Comparison of ENCODE assay signal across 1 cellular context in genomic region chr6:4931530-4932505, GRCh38.
TF ChIP-seq lines count a peak whose summit lies in the region.

No MANE protein-coding gene starts in this region.

TF ChIP-seq in HepG2, 621 proteins besides CTCF, POLR2A, EP300 and RAD21 (continued from another document):
- TF ChIP-seq, protein P1, sequence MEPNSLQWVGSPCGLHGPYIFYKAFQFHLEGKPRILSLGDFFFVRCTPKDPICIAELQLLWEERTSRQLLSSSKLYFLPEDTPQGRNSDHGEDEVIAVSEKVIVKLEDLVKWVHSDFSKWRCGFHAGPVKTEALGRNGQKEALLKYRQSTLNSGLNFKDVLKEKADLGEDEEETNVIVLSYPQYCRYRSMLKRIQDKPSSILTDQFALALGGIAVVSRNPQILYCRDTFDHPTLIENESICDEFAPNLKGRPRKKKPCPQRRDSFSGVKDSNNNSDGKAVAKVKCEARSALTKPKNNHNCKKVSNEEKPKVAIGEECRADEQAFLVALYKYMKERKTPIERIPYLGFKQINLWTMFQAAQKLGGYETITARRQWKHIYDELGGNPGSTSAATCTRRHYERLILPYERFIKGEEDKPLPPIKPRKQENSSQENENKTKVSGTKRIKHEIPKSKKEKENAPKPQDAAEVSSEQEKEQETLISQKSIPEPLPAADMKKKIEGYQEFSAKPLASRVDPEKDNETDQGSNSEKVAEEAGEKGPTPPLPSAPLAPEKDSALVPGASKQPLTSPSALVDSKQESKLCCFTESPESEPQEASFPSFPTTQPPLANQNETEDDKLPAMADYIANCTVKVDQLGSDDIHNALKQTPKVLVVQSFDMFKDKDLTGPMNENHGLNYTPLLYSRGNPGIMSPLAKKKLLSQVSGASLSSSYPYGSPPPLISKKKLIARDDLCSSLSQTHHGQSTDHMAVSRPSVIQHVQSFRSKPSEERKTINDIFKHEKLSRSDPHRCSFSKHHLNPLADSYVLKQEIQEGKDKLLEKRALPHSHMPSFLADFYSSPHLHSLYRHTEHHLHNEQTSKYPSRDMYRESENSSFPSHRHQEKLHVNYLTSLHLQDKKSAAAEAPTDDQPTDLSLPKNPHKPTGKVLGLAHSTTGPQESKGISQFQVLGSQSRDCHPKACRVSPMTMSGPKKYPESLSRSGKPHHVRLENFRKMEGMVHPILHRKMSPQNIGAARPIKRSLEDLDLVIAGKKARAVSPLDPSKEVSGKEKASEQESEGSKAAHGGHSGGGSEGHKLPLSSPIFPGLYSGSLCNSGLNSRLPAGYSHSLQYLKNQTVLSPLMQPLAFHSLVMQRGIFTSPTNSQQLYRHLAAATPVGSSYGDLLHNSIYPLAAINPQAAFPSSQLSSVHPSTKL (CRISPR knock-in tag; IDR thresholded peaks at IDR 0.05) = peak; percentile 61
- TF ChIP-seq ZNF841 (CRISPR knock-in tag; IDR thresholded peaks at IDR 0.05; ENCODE audit: borderline replicate concordance) = no peak
- TF ChIP-seq ARNT (IDR thresholded peaks at IDR 0.05) = no peak
- no peak for TF ChIP-seq ZNF652 (CRISPR knock-in tag; IDR thresholded peaks at IDR 0.05; ENCODE audit: borderline replicate concordance, low read depth)
- 0 out of 2 replicates have a peak, but pooled peaks have one; percentile 31 for TF ChIP-seq ZNF891 (CRISPR knock-in tag; IDR thresholded peaks at IDR 0.05)
- no peak for TF ChIP-seq ZNF20 (CRISPR knock-in tag; IDR thresholded peaks at IDR 0.05)
- no peak for TF ChIP-seq RBM22 (optimal IDR thresholded peaks at IDR 0.05; ENCODE audit: low read length)
- no peak for TF ChIP-seq ZNF530 (CRISPR knock-in tag; IDR thresholded peaks at IDR 0.05; ENCODE audit: low read depth)
- no peak for TF ChIP-seq ZNF546 (CRISPR knock-in tag; conservative IDR thresholded peaks at IDR 0.05)
- no peak for TF ChIP-seq ZBTB25 (CRISPR knock-in tag; IDR thresholded peaks at IDR 0.05)
- TF ChIP-seq FOSL2 (CRISPR knock-in tag; IDR thresholded peaks at IDR 0.05) = peak; percentile 76
- no peak for TF ChIP-seq EED (CRISPR knock-in tag; IDR thresholded peaks at IDR 0.05)
- TF ChIP-seq ZNF260 (CRISPR knock-in tag; IDR thresholded peaks at IDR 0.05; ENCODE audit: borderline replicate concordance, low read depth) = no peak
- no peak for TF ChIP-seq TBL1XR1 (IDR thresholded peaks at IDR 0.05; ENCODE audit: borderline replicate concordance, low read length, partially characterized antibody)
- no peak for TF ChIP-seq ZNF414 (CRISPR knock-in tag; IDR thresholded peaks at IDR 0.05)
- TF ChIP-seq BRD4 (CRISPR knock-in tag; IDR thresholded peaks at IDR 0.05) = no peak
- TF ChIP-seq MZF1 (CRISPR knock-in tag; IDR thresholded peaks at IDR 0.05; ENCODE audit: borderline replicate concordance) = no peak
- no peak for TF ChIP-seq HNRNPH1 (optimal IDR thresholded peaks at IDR 0.05; ENCODE audit: low read depth, low read length)
- no peak for TF ChIP-seq AKAP8 (CRISPR knock-in tag; IDR thresholded peaks at IDR 0.05)
- TF ChIP-seq, protein P2, sequence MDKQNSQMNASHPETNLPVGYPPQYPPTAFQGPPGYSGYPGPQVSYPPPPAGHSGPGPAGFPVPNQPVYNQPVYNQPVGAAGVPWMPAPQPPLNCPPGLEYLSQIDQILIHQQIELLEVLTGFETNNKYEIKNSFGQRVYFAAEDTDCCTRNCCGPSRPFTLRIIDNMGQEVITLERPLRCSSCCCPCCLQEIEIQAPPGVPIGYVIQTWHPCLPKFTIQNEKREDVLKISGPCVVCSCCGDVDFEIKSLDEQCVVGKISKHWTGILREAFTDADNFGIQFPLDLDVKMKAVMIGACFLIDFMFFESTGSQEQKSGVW (CRISPR knock-in tag; IDR thresholded peaks at IDR 0.05; ENCODE audit: borderline replicate concordance) = no peak
- TF ChIP-seq ZNF644 (CRISPR knock-in tag; IDR thresholded peaks at IDR 0.05; ENCODE audit: low read depth) = 0 out of 2 replicates have a peak, but pooled peaks have one; percentile 20
- TF ChIP-seq NCOR1 (IDR thresholded peaks at IDR 0.05; ENCODE audit: borderline replicate concordance, low read length) = peak; percentile 51; the same call in 1 of the 2 replicates
- TF ChIP-seq PLRG1 (conservative IDR thresholded peaks at IDR 0.05) = no peak
- no peak for TF ChIP-seq RCOR2 (CRISPR knock-in tag; IDR thresholded peaks at IDR 0.05)
- peak; percentile 31 for TF ChIP-seq SAP130 (CRISPR knock-in tag; IDR thresholded peaks at IDR 0.05; ENCODE audit: low read depth)
- TF ChIP-seq SRF (IDR thresholded peaks at IDR 0.05; ENCODE audit: low read depth, low read length) = no peak
- no peak for TF ChIP-seq BCLAF1 (IDR thresholded peaks at IDR 0.05)
- TF ChIP-seq PTBP1 (IDR thresholded peaks at IDR 0.05; ENCODE audit: low read depth, low read length, poor library complexity, severe bottlenecking) = no peak
- peak; percentile 46 for TF ChIP-seq ASH2L (IDR thresholded peaks at IDR 0.05; ENCODE audit: insufficient read length, low read depth, low read length)
- TF ChIP-seq ZNF740 (CRISPR knock-in tag; IDR thresholded peaks at IDR 0.05) = no peak
- no peak for TF ChIP-seq ZNF432 (CRISPR knock-in tag; IDR thresholded peaks at IDR 0.05; ENCODE audit: borderline replicate concordance)
- no peak for TF ChIP-seq GFI1 (CRISPR knock-in tag; IDR thresholded peaks at IDR 0.05; ENCODE audit: borderline replicate concordance)
- TF ChIP-seq POLR2AphosphoS5 (IDR thresholded peaks at IDR 0.05; ENCODE audit: low read depth, low read length) = no peak
- peak; percentile 40; the same call in 1 of the 2 replicates for TF ChIP-seq GATAD2A (CRISPR knock-in tag; IDR thresholded peaks at IDR 0.05)
- TF ChIP-seq XRCC5 (optimal IDR thresholded peaks at IDR 0.05; ENCODE audit: low read length) = no peak
- no peak for TF ChIP-seq ZNF878 (CRISPR knock-in tag; IDR thresholded peaks at IDR 0.05)
- no peak for TF ChIP-seq KMT2A (CRISPR knock-in tag; IDR thresholded peaks at IDR 0.05)
- TF ChIP-seq ZNF446 (CRISPR knock-in tag; IDR thresholded peaks at IDR 0.05) = no peak
- no peak for TF ChIP-seq ZNF24 (IDR thresholded peaks at IDR 0.05)
- TF ChIP-seq MIXL1 (CRISPR knock-in tag; IDR thresholded peaks at IDR 0.05) = no peak
- TF ChIP-seq ZNF501 (CRISPR knock-in tag; IDR thresholded peaks at IDR 0.05) = peak; percentile 44; the same call in 1 of the 2 replicates
- no peak for TF ChIP-seq TBP (CRISPR knock-in tag; IDR thresholded peaks at IDR 0.05)
- TF ChIP-seq, protein P3, sequence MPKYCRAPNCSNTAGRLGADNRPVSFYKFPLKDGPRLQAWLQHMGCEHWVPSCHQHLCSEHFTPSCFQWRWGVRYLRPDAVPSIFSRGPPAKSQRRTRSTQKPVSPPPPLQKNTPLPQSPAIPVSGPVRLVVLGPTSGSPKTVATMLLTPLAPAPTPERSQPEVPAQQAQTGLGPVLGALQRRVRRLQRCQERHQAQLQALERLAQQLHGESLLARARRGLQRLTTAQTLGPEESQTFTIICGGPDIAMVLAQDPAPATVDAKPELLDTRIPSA (CRISPR knock-in tag; IDR thresholded peaks at IDR 0.05; ENCODE audit: borderline replicate concordance) = no peak
- no peak for TF ChIP-seq KDM1A (CRISPR knock-in tag; IDR thresholded peaks at IDR 0.05)
- no peak for TF ChIP-seq ATRX (CRISPR knock-in tag; IDR thresholded peaks at IDR 0.05; ENCODE audit: borderline replicate concordance)
- no peak for TF ChIP-seq NONO (IDR thresholded peaks at IDR 0.05)
- no peak for TF ChIP-seq NONO (CRISPR knock-in tag; conservative IDR thresholded peaks at IDR 0.05)
- TF ChIP-seq MEF2D (CRISPR knock-in tag; IDR thresholded peaks at IDR 0.05) = no peak
- no peak for TF ChIP-seq SNAPC2 (CRISPR knock-in tag; IDR thresholded peaks at IDR 0.05)
- no peak for TF ChIP-seq SMC3 (IDR thresholded peaks at IDR 0.05; ENCODE audit: low read length)
- TF ChIP-seq ZNF670 (CRISPR knock-in tag; IDR thresholded peaks at IDR 0.05; ENCODE audit: borderline replicate concordance) = no peak
- no peak for TF ChIP-seq TCF12 (IDR thresholded peaks at IDR 0.05)
- no peak for TF ChIP-seq TCF12 (CRISPR knock-in tag; IDR thresholded peaks at IDR 0.05)
- TF ChIP-seq, protein P4, sequence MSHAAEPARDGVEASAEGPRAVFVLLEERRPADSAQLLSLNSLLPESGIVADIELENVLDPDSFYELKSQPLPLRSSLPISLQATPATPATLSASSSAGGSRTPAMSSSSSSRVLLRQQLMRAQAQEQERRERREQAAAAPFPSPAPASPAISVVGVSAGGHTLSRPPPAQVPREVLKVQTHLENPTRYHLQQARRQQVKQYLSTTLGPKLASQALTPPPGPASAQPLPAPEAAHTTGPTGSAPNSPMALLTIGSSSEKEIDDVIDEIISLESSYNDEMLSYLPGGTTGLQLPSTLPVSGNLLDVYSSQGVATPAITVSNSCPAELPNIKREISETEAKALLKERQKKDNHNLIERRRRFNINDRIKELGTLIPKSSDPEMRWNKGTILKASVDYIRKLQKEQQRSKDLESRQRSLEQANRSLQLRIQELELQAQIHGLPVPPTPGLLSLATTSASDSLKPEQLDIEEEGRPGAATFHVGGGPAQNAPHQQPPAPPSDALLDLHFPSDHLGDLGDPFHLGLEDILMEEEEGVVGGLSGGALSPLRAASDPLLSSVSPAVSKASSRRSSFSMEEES (CRISPR knock-in tag; IDR thresholded peaks at IDR 0.05) = peak; percentile 67; the same call in 1 of the 2 replicates
- TF ChIP-seq RORA (CRISPR knock-in tag; IDR thresholded peaks at IDR 0.05) = no peak
- TF ChIP-seq XBP1 (CRISPR knock-in tag; IDR thresholded peaks at IDR 0.05) = no peak
- peak; percentile 68 for TF ChIP-seq HNF4A (CRISPR knock-in tag; IDR thresholded peaks at IDR 0.05)
